Comparison of ENCODE assay signal across 14 cellular contexts in the genomic region with DNA sequence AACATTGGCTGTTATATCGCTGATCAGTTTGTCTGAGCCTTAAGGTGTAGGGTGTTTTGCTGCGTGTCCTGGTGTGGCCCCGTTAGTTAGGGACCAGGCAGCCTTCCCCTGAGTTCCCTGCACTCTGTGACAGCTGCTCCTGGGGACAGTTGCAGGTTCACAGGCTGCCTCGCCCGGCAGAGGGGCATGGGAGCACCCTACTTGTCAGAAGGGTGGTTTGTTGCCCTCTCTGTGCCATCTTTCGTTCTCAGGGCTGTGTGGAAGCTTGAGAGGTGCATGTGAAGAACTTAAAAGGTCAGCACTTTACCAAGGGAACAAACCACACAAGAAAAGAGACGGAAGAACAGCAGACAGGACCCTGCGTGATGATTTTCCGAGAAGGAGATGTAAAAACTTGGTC.
A peak's percentile ranks its signal among the peaks of the same experiment; 100 is the strongest.
DNase-seq lines count a peak whose midpoint lies in the region; ATAC-seq and TF ChIP-seq lines count a peak whose summit lies in the region.
"Had no signal": no experiment of that assay in that cellular context is flagged by ENCODE, and none has a peak within 500 bp of the region (broad histone marks: within the 10 kb centered on the region; RNA-seq: fewer than 3 reads in every experiment).

No MANE protein-coding gene starts in this region.

- no peak for TF ChIP-seq CTCF in osteoblast (IDR thresholded peaks at IDR 0.05; ENCODE audit: extremely low read depth, low read depth, low read length)

- H3K4me1 Mint-ChIP-seq in CD4-positive, CD25-positive, alpha-beta regulatory T cell: peaks cover 46 to 96% (median 65%) of the 10 kb centered on the region in 4 donors
- H3K4me1 Mint-ChIP-seq in activated naive CD8-positive, alpha-beta T cell (ENCODE audit: low read depth): peaks cover 80% of the 10 kb centered on the region

- H3K4me1 ChIP-seq in CD4-positive, CD25-positive, alpha-beta regulatory T cell (ENCODE audit: control insufficient read depth, insufficient read depth, low read length, poor library complexity, severe bottlenecking): peaks cover 95% of the 10 kb centered on the region
- H3K4me1 ChIP-seq in osteoblast (ENCODE audit: insufficient read depth, low read length): peaks cover 20% of the 10 kb centered on the region

- H3K27ac ChIP-seq in CD4-positive, CD25-positive, alpha-beta regulatory T cell (ENCODE audit: insufficient read depth, low read length, poor library complexity, severe bottlenecking): peak overlapping the region; percentile 99
- no peak overlapping the region for H3K27ac ChIP-seq in osteoblast (ENCODE audit: low read depth, low read length)
- H3K27ac ChIP-seq: HL-60 had no signal

- DNase-seq in CD4-positive, CD25-positive, alpha-beta regulatory T cell: peak in 2 of 3 donors; percentile 23 to 71
- DNase-seq in G401 (ENCODE audit: low spot score) (peak; percentile 24), osteoblast (ENCODE audit: insufficient read length, low spot score, missing footprints) (peak; percentile 30), anterior cingulate cortex (lab: John Stamatoyannopoulos, UW) (no peak), AG08396 (ENCODE audit: low spot score) (no peak), COLO829 (ENCODE audit: low spot score) (no peak)
- DNase-seq: aorta; Calu3; effector CD4-positive, alpha-beta T cell; foreskin fibroblast; NCI-H146; stimulated activated naive CD4-positive, alpha-beta T cell treated with Interleukin-2 at 50 U/mL for 16 hours had no signal

- H3K79me2 ChIP-seq in osteoblast (ENCODE audit: insufficient read depth, low read length): no peaks in the 10 kb centered on the region

- H3K4me3 ChIP-seq in CD4-positive, CD25-positive, alpha-beta regulatory T cell (ENCODE audit: low read depth, low read length): peak overlapping the region; percentile 81
- no peak overlapping the region for H3K4me3 ChIP-seq in osteoblast (ENCODE audit: insufficient read depth, low read length)

- ATAC-seq in CD4-positive, CD25-positive, alpha-beta regulatory T cell (ENCODE audit: low read depth in 2 of 2): no peak

- no peaks in the 10 kb centered on the region for H3K9me3 ChIP-seq in CD4-positive, CD25-positive, alpha-beta regulatory T cell (ENCODE audit: control insufficient read depth in 2 of 2, low read length in 2 of 2)
- no peaks in the 10 kb centered on the region for H3K9me3 ChIP-seq in osteoblast (ENCODE audit: low read depth, low read length)

- H3K27me3 ChIP-seq in CD4-positive, CD25-positive, alpha-beta regulatory T cell (ENCODE audit: control insufficient read depth, insufficient read depth, low read length): no peaks in the 10 kb centered on the region
- H3K27me3 ChIP-seq in osteoblast (ENCODE audit: insufficient read depth, low read length): no peaks in the 10 kb centered on the region

- peak overlapping the region; percentile 96 to 100 (median 99) for H3K27ac Mint-ChIP-seq in CD4-positive, CD25-positive, alpha-beta regulatory T cell
- H3K27ac Mint-ChIP-seq in activated naive CD8-positive, alpha-beta T cell: peak overlapping the region; percentile 99

- no peak overlapping the region for H3K4me2 ChIP-seq in osteoblast (ENCODE audit: insufficient read depth, low read length)

- H2AFZ ChIP-seq in osteoblast (ENCODE audit: low read length): no peak overlapping the region

- H3K36me3 Mint-ChIP-seq in CD4-positive, CD25-positive, alpha-beta regulatory T cell: no peaks in the 10 kb centered on the region
- H3K36me3 Mint-ChIP-seq in activated naive CD8-positive, alpha-beta T cell: no peaks in the 10 kb centered on the region

- no peaks in the 10 kb centered on the region for H4K20me1 ChIP-seq in osteoblast (ENCODE audit: insufficient read depth, low read length)

- peaks cover 4% of the 10 kb centered on the region for H3K27me3 Mint-ChIP-seq in CD4-positive, CD25-positive, alpha-beta regulatory T cell
- no peaks in the 10 kb centered on the region for H3K27me3 Mint-ChIP-seq in activated naive CD8-positive, alpha-beta T cell

- H3K36me3 ChIP-seq in CD4-positive, CD25-positive, alpha-beta regulatory T cell (ENCODE audit: control insufficient read depth, insufficient read depth, low read length): no peaks in the 10 kb centered on the region
- no peaks in the 10 kb centered on the region for H3K36me3 ChIP-seq in osteoblast (ENCODE audit: insufficient read depth, low read length)

- no peaks in the 10 kb centered on the region for H3K9me3 Mint-ChIP-seq in CD4-positive, CD25-positive, alpha-beta regulatory T cell
- H3K9me3 Mint-ChIP-seq in activated naive CD8-positive, alpha-beta T cell (ENCODE audit: low read depth): no peaks in the 10 kb centered on the region

- H3K4me3 Mint-ChIP-seq in CD4-positive, CD25-positive, alpha-beta regulatory T cell: peak overlapping the region; percentile 83 to 91 (median 86)
- H3K4me3 Mint-ChIP-seq in activated naive CD8-positive, alpha-beta T cell: peak overlapping the region; percentile 77

- in situ Hi-C loops in G401 (cut with HindIII; ENCODE audit: low sequenced_read_pairs): no loop called here

Comparison
In these comparisons a context has a peak if more than half of its experiments do, and no peak if none do; other contexts are left out.
1. DNase-seq: peak in CD4-positive, CD25-positive, alpha-beta regulatory T cell (2 of 3), G401 (single experiment) and osteoblast (single experiment); none in anterior cingulate cortex (0 of 58), AG08396 (single experiment) and COLO829 (single experiment).